22 cellular contexts compared by ENCODE assay signal in genomic region chr5:41349846-41350245, GRCh38.
"Had no signal": no experiment of that assay in that cellular context is flagged by ENCODE, and none has a peak within 500 bp of the region (broad histone marks: within the 10 kb centered on the region; RNA-seq: fewer than 3 reads in every experiment).

No MANE protein-coding gene starts in this region.

- H3K27ac ChIP-seq: HL-60, KMS-11, SJCRH30 had no signal

- H3K4me1 ChIP-seq: SJCRH30 had no signal

- H3K9me3 ChIP-seq: SJCRH30 had no signal

- H3K4me3 Mint-ChIP-seq: IgD-negative memory B cell had no signal

- ATAC-seq: K562, SK-N-SH treated with all-trans-retinoic acid at 6 μM for 48 hours had no signal

- DNase-seq: Kasumi-1, MM.1S, NCI-H1092 treated with DMSO at 0.1 percent for 48 hours, NCI-H1436, NCI-H187, NCI-H2029, NCI-H2081 treated with DMSO at 0.1 percent for 48 hours, NCI-H2171, NCI-H226, NCI-H446, NCI-H510A, NCI-H524 treated with DMSO at 0.1 percent for 48 hours, NCI-H69, NCI-H774, RPMI8226, SHP77 treated with DMSO at 0.1 percent for 48 hours, SJCRH30 had no signal

- H3K27ac Mint-ChIP-seq: IgD-negative memory B cell had no signal

- H3K27me3 ChIP-seq: SJCRH30 had no signal

- H3K4me3 ChIP-seq: K562, SJCRH30 had no signal

- H3K4me1 Mint-ChIP-seq: IgD-negative memory B cell had no signal

- H3K27me3 Mint-ChIP-seq: IgD-negative memory B cell had no signal
